15 cellular contexts compared by ENCODE assay signal in the genomic region with DNA sequence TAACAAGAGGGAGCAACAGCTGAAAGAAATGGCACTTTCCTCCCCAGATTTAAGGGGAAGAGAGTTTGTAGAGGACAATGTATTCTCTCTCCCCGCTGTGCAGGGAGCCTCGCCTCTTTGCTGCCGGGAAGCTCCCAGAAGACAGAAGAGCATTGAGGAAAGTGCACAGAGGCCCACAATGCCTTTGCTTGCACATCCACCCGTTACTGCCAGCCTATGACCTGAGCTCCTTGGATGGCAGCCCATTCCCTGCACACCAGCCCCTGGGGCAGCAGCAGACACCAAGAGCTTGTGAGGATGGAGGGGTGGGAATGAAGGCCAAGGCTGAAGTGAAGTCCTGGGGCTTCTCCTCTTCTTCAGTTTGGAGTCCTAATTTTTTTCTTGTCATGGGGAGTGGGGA.
"Had no signal": no experiment of that assay in that cellular context is flagged by ENCODE, and none has a peak within 500 bp of the region (broad histone marks: within the 10 kb centered on the region; RNA-seq: fewer than 3 reads in every experiment).

No MANE protein-coding gene starts in this region.

- H3K4me3 ChIP-seq: lung, ovary had no signal

- ATAC-seq: activated CD8-positive, alpha-beta memory T cell treated with anti-CD3 and anti-CD28 coated beads, Interleukin-2, amount 10 ng/mL, durations not matched to agents 7 days and 5 days; natural killer cell treated with Interleukin-12 subunit alpha and Interleukin-12 subunit beta and Interleukin-15 and Interleukin-18, amount 100 ng/mL, for 72 hours had no signal

- H3K4me1 Mint-ChIP-seq: activated CD8-positive, alpha-beta memory T cell treated with anti-CD3 and anti-CD28 coated beads, Interleukin-2, amount 10 ng/mL, durations not matched to agents 7 days and 5 days had no signal

- H3K36me3 Mint-ChIP-seq: activated CD8-positive, alpha-beta memory T cell treated with anti-CD3 and anti-CD28 coated beads, Interleukin-2, amount 10 ng/mL, durations not matched to agents 7 days and 5 days; activated naive CD8-positive, alpha-beta T cell; natural killer cell treated with Interleukin-12 subunit alpha and Interleukin-12 subunit beta and Interleukin-15 and Interleukin-18, amount 100 ng/mL, for 72 hours had no signal

- H3K9me3 Mint-ChIP-seq: activated T-cell treated with anti-CD3 and anti-CD28 coated beads, Interleukin-2, amount 50 U/mL, for 24 hours; natural killer cell treated with Interleukin-12 subunit alpha and Interleukin-12 subunit beta and Interleukin-15 and Interleukin-18, amount 100 ng/mL, for 72 hours; stimulated activated naive CD8-positive, alpha-beta T cell treated with anti-CD3 and anti-CD28 coated beads, Interleukin-15, Interleukin-2, amounts not matched to agents 100 ng/mL and 50 ng/mL, for 24 hours; T-helper 2 cell treated with Interferon-gamma antibody and Interleukin-4, amounts not matched to agents 5 μg/mL and 100 μg/mL, for 36 hours had no signal

- H3K27me3 ChIP-seq: ovary had no signal

- H3K27ac ChIP-seq: ovary had no signal

- DNase-seq: activated CD4-positive, alpha-beta T cell treated with anti-CD3 and anti-CD28 coated beads, Interleukin-2, amount 50 U/mL, for 48 hours; activated CD4-positive, CD25-positive, alpha-beta regulatory T cell treated with anti-CD3 and anti-CD28 coated beads, Interleukin-2, amount 50 U/mL, for 72 hours; activated CD8-positive, alpha-beta memory T cell treated with anti-CD3 and anti-CD28 coated beads, Interleukin-2, amount 10 ng/mL, durations not matched to agents 7 days and 5 days; activated effector memory CD4-positive, alpha-beta T cell treated with Interleukin-2 at 50 U/mL for 16 hours; activated T-cell treated with anti-CD3 and anti-CD28 coated beads, Interleukin-2, amount 50 U/mL, for 24 hours; aorta; ovary; retina; stimulated activated CD4-positive, alpha-beta T cell treated with anti-CD3 and anti-CD28 coated beads, Interleukin-4, amount 100 ng/mL, for 1 hour; stimulated activated CD8-positive, alpha-beta memory T cell treated with anti-CD3 and anti-CD28 coated beads, Interleukin-4, amount 100 ng/mL, for 48 hours had no signal

- H3K27ac Mint-ChIP-seq: activated CD8-positive, alpha-beta memory T cell treated with anti-CD3 and anti-CD28 coated beads, Interleukin-2, amount 10 ng/mL, durations not matched to agents 7 days and 5 days; activated naive CD8-positive, alpha-beta T cell; activated T-cell treated with anti-CD3 and anti-CD28 coated beads, Interleukin-2, amount 50 U/mL, for 24 hours; natural killer cell treated with Interleukin-12 subunit alpha and Interleukin-12 subunit beta and Interleukin-15 and Interleukin-18, amount 100 ng/mL, for 72 hours; stimulated activated naive CD8-positive, alpha-beta T cell treated with anti-CD3 and anti-CD28 coated beads, Interleukin-15, Interleukin-2, amounts not matched to agents 100 ng/mL and 50 ng/mL, for 24 hours; T-helper 2 cell treated with Interferon-gamma antibody and Interleukin-4, amounts not matched to agents 5 μg/mL and 100 μg/mL, for 36 hours had no signal

- H3K36me3 ChIP-seq: ovary had no signal

- H3K4me3 Mint-ChIP-seq: activated CD8-positive, alpha-beta memory T cell treated with anti-CD3 and anti-CD28 coated beads, Interleukin-2, amount 10 ng/mL, durations not matched to agents 7 days and 5 days; activated naive CD8-positive, alpha-beta T cell; activated T-cell treated with anti-CD3 and anti-CD28 coated beads, Interleukin-2, amount 50 U/mL, for 24 hours; natural killer cell treated with Interleukin-12 subunit alpha and Interleukin-12 subunit beta and Interleukin-15 and Interleukin-18, amount 100 ng/mL, for 72 hours; stimulated activated naive CD8-positive, alpha-beta T cell treated with anti-CD3 and anti-CD28 coated beads, Interleukin-15, Interleukin-2, amounts not matched to agents 100 ng/mL and 50 ng/mL, for 24 hours; T-helper 2 cell treated with Interferon-gamma antibody and Interleukin-4, amounts not matched to agents 5 μg/mL and 100 μg/mL, for 36 hours had no signal

- H3K9me3 ChIP-seq: ovary had no signal
